In the genomic region with DNA sequence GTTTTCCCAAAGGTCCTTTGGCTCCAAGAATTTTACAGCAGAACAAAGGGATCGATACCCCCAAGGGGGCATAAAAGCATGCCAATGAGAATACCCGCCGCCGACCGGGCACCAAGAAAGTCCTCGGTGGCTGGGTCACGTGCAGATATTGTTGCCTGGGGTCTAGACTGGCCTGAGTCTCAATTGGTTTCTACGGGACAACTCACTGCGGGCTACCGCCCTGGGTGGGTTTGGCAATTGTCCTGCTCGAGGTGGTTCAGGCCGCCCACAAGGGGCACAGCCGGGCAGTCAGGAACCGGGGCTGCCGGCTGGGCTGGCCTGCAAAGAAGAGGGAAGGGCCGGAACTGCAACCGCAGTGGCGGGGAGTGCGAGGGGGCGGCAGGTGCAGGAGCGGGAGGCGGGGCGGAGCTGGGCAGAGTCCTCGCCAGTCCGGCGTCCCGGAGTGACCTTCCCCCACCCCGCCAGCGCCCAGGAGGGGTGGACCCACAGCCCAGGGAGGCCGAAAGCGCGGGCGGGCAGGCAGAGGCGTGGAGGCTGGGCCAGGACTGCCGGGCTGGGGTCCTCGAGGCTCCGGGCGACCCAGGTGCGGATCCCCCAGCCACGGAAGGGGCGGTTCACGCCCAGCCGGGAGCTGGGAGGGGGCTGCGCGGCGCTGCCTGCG, we compare ENCODE assay signal across 8 cellular contexts. TPM values are rescaled to one million over a fixed set of nuclear protein-coding genes. Genes with fewer than 3 reads are reported as not detected.
A peak's percentile ranks its signal among the peaks of the same experiment; 100 is the strongest.
DNase-seq lines count a peak whose midpoint lies in the region; ATAC-seq and TF ChIP-seq lines count a peak whose summit lies in the region.

No MANE protein-coding gene starts in this region.

- H2BK120ac ChIP-seq in H9 (ENCODE audit: low read depth, low read length, poor library complexity, severe bottlenecking) = no peak overlapping the region

- peak overlapping the region; percentile 69 for H3K18ac ChIP-seq in H9 (ENCODE audit: insufficient read length, low read depth, low read length)

- H3K4me2 ChIP-seq in H9 (ENCODE audit: insufficient read depth, insufficient read length, low read length) (peak overlapping the region; percentile 41), Loucy (ENCODE audit: low read depth, low read length, poor library complexity, severe bottlenecking) (peak overlapping the region; percentile 72)

- no peaks in the 10 kb centered on the region for H3K36me3 ChIP-seq in Loucy (ENCODE audit: insufficient read depth, low read length)
- H3K36me3 ChIP-seq in right lobe of liver = no peaks in the 10 kb centered on the region

- H4K91ac ChIP-seq in H9 (ENCODE audit: insufficient read length, low read depth, low read length) = no peak overlapping the region

- no peaks in the 10 kb centered on the region for H3K9me3 ChIP-seq in H9 (ENCODE audit: control insufficient read depth, low read depth, low read length)
- no peaks in the 10 kb centered on the region for H3K9me3 ChIP-seq in Loucy (ENCODE audit: insufficient read depth, low read depth, low read length)
- no peaks in the 10 kb centered on the region for H3K9me3 ChIP-seq in T-helper 17 cell (ENCODE audit: control insufficient read depth, low read length, poor library complexity, severe bottlenecking)
- H3K9me3 ChIP-seq in right lobe of liver = no peaks in the 10 kb centered on the region

- ATAC-seq in T-helper 17 cell (peak; percentile 6), right lobe of liver (peak; percentile 57 to 81 (median 68))

- no peak overlapping the region for H4K8ac ChIP-seq in H9 (replicated peaks; ENCODE audit: insufficient read length, low read depth, low read length)

- peak overlapping the region; percentile 85 for H3K4me3 ChIP-seq in Loucy (ENCODE audit: low read length, poor library complexity, severe bottlenecking)
- H3K4me3 ChIP-seq in coronary artery = peak overlapping the region; percentile 85
- H3K4me3 ChIP-seq in right lobe of liver = peak overlapping the region; percentile 60 to 86 (median 86)

- H4K5ac ChIP-seq in H9 (ENCODE audit: insufficient read length, low read depth, low read length) = no peak overlapping the region

- peak overlapping the region; percentile 78 for H3K4me3 Mint-ChIP-seq in activated T-cell treated with anti-CD3 and anti-CD28 coated beads, Interleukin-2, amount 50 U/mL, for 24 hours
- H3K4me3 Mint-ChIP-seq in H9 (peak overlapping the region; percentile 77 to 80), T-helper 17 cell (peak overlapping the region; percentile 95)
- peak overlapping the region; percentile 85 for H3K4me3 Mint-ChIP-seq in stimulated activated naive CD8-positive, alpha-beta T cell treated with anti-CD3 and anti-CD28 coated beads, Interleukin-15, Interleukin-2, amounts not matched to agents 100 ng/mL and 50 ng/mL, for 24 hours

- H4K20me1 ChIP-seq in H9 (ENCODE audit: control insufficient read depth, insufficient read depth, insufficient read length) (no peaks in the 10 kb centered on the region), Loucy (ENCODE audit: insufficient read depth, low read length, poor library complexity, severe bottlenecking) (peaks cover 16% of the 10 kb centered on the region)

- H3K4me1 ChIP-seq in H9 (ENCODE audit: insufficient read depth, low read length) (peaks cover 17% of the 10 kb centered on the region; the same call in 1 of the 2 replicates), Loucy (ENCODE audit: insufficient read depth, low read length, poor library complexity, severe bottlenecking) (peaks cover 43% of the 10 kb centered on the region), right lobe of liver (peaks cover 0 to 20% (median 5%) of the 10 kb centered on the region in 4 donors)

- H3K27me3 ChIP-seq in H9 (ENCODE audit: insufficient read depth, low read length) = no peaks in the 10 kb centered on the region
- H3K27me3 ChIP-seq in Loucy (ENCODE audit: insufficient read depth, low read length, poor library complexity, severe bottlenecking) = no peaks in the 10 kb centered on the region
- no peaks in the 10 kb centered on the region for H3K27me3 ChIP-seq in right lobe of liver

- H3K56ac ChIP-seq in H9 (ENCODE audit: insufficient read length, low read depth, low read length) = no peak overlapping the region

- H3K9ac ChIP-seq in H9 (ENCODE audit: extremely low read depth, insufficient read length, low read length) = peak overlapping the region; percentile 67
- peak overlapping the region; percentile 69 for H3K9ac ChIP-seq in Loucy (ENCODE audit: low read depth, low read length, poor library complexity, severe bottlenecking)

- H3K23ac ChIP-seq in H9 (ENCODE audit: insufficient read length, low read depth, low read length) = no peak overlapping the region

- H3T11ph ChIP-seq in H9 (ENCODE audit: low read length) = no peak overlapping the region

- peaks cover 11% of the 10 kb centered on the region for H3K23me2 ChIP-seq in H9 (ENCODE audit: insufficient read length, low read depth, low read length, poor library complexity, severe bottlenecking)

- H2BK5ac ChIP-seq in H9 (ENCODE audit: insufficient read length, low read length) = no peak overlapping the region

- TF ChIP-seq CTCF in H9 (conservative IDR thresholded peaks at IDR 0.05) = peak; percentile 23; the same call in 2 of the 3 replicates
- no peak; the same call in 1 of the 2 replicates for TF ChIP-seq CTCF in Loucy (conservative IDR thresholded peaks at IDR 0.05; ENCODE audit: low read length)
- no peak for TF ChIP-seq CTCF in coronary artery (IDR thresholded peaks at IDR 0.05)
- peak in 1 of 4 donors; percentile 16 for TF ChIP-seq CTCF in right lobe of liver (IDR thresholded peaks at IDR 0.05)

- TF ChIP-seq POLR2A in right lobe of liver (IDR thresholded peaks at IDR 0.05) = no peak

- DNase-seq in activated T-cell treated with anti-CD3 and anti-CD28 coated beads, Interleukin-2, amount 50 U/mL, for 24 hours = no peak
- no peak for DNase-seq in activated T-cell treated with anti-CD3 and anti-CD28 coated beads, Interleukin-2, amount 50 U/mL, for 1 hour
- DNase-seq in H9 (peak; percentile 88), T-helper 17 cell (peak in 2 of 3 donors; percentile 38 to 40), coronary artery (ENCODE audit: low spot score) (peak; percentile 82), right lobe of liver (peak; percentile 95 to 97 (median 95))

- no peak overlapping the region for H2AK5ac ChIP-seq in H9 (ENCODE audit: insufficient read length, low read length)

- H3K9me2 ChIP-seq in Loucy (replicated peaks; ENCODE audit: low read depth, low read length) = no peaks in the 10 kb centered on the region

- peaks cover 25% of the 10 kb centered on the region; the same call in 1 of the 2 replicates for H3K79me2 ChIP-seq in H9 (ENCODE audit: insufficient read depth, low read length)
- H3K79me2 ChIP-seq in Loucy (ENCODE audit: insufficient read depth, low read length) = peaks cover 32% of the 10 kb centered on the region

- no peak overlapping the region for H3K27ac Mint-ChIP-seq in activated T-cell treated with anti-CD3 and anti-CD28 coated beads, Interleukin-2, amount 50 U/mL, for 24 hours
- H3K27ac Mint-ChIP-seq in H9 (peak overlapping the region in 2 of 3 experiments; percentile 38 to 74; a peak in 3 of 7 replicates), T-helper 17 cell (no peak overlapping the region)
- no peak overlapping the region for H3K27ac Mint-ChIP-seq in stimulated activated naive CD8-positive, alpha-beta T cell treated with anti-CD3 and anti-CD28 coated beads, Interleukin-15, Interleukin-2, amounts not matched to agents 100 ng/mL and 50 ng/mL, for 24 hours

- H3K9me3 Mint-ChIP-seq in activated T-cell treated with anti-CD3 and anti-CD28 coated beads, Interleukin-2, amount 50 U/mL, for 24 hours = no peaks in the 10 kb centered on the region
- no peaks in the 10 kb centered on the region; a peak in 1 of 5 replicates for H3K9me3 Mint-ChIP-seq in H9
- no peaks in the 10 kb centered on the region for H3K9me3 Mint-ChIP-seq in stimulated activated naive CD8-positive, alpha-beta T cell treated with anti-CD3 and anti-CD28 coated beads, Interleukin-15, Interleukin-2, amounts not matched to agents 100 ng/mL and 50 ng/mL, for 24 hours

- no peaks in the 10 kb centered on the region for H3F3A ChIP-seq in Loucy (ENCODE audit: low read depth)

- no peaks in the 10 kb centered on the region for H3K79me1 ChIP-seq in H9 (ENCODE audit: insufficient read depth, low read depth, low read length, poor library complexity, severe bottlenecking)

- H2AFZ ChIP-seq in H9 (ENCODE audit: low read length) = no peak overlapping the region
- peak overlapping the region; percentile 91 for H2AFZ ChIP-seq in Loucy (ENCODE audit: low read length)

- H3K4me1 Mint-ChIP-seq in activated T-cell treated with anti-CD3 and anti-CD28 coated beads, Interleukin-2, amount 50 U/mL, for 24 hours (ENCODE audit: low read depth) = peaks cover 39% of the 10 kb centered on the region
- H3K4me1 Mint-ChIP-seq in H9 (peaks cover 52 to 55% of the 10 kb centered on the region in 2 experiments), T-helper 17 cell (peaks cover 30% of the 10 kb centered on the region)
- peaks cover 37% of the 10 kb centered on the region for H3K4me1 Mint-ChIP-seq in stimulated activated naive CD8-positive, alpha-beta T cell treated with anti-CD3 and anti-CD28 coated beads, Interleukin-15, Interleukin-2, amounts not matched to agents 100 ng/mL and 50 ng/mL, for 24 hours (ENCODE audit: low read depth)

- no peak overlapping the region for H2BK15ac ChIP-seq in H9 (ENCODE audit: low read depth, low read length)

- intact Hi-C loops in right lobe of liver (cut with DNase I) = no loop called here

- H2BK12ac ChIP-seq in H9 (ENCODE audit: insufficient read length, low read depth, low read length) = peak overlapping the region; percentile 84

- H3K4ac ChIP-seq in H9 (ENCODE audit: low read depth, low read length) = no peak overlapping the region

- peak overlapping the region; percentile 93 for H3K14ac ChIP-seq in H9 (ENCODE audit: insufficient read depth, low read length)

- WGBS in H9 (ENCODE audit: extremely low coverage, insufficient read length, low lambda C conversion rate) = no CpG with 5 or more reads among the region's 47 CpGs
- WGBS in right lobe of liver (ENCODE audit: insufficient coverage, low coverage, low lambda C conversion rate, missing lambda C conversion rate) = 0% methylated on average over 7 of the region's 47 CpGs

- no peak overlapping the region for H2BK20ac ChIP-seq in H9 (ENCODE audit: low read depth, low read length, poor library complexity, severe bottlenecking)

- H3K27ac ChIP-seq in H9 (ENCODE audit: insufficient read length, low read depth, low read length) (no peak overlapping the region), coronary artery (peak overlapping the region; percentile 80 to 90), right lobe of liver (peak overlapping the region; percentile 83 to 99 (median 97))

- H3K27me3 Mint-ChIP-seq in activated T-cell treated with anti-CD3 and anti-CD28 coated beads, Interleukin-2, amount 50 U/mL, for 24 hours = peaks cover 27% of the 10 kb centered on the region
- H3K27me3 Mint-ChIP-seq in H9 (ENCODE audit: low read depth) (peaks cover 5% of the 10 kb centered on the region), T-helper 17 cell (peaks cover 16% of the 10 kb centered on the region)
- H3K27me3 Mint-ChIP-seq in stimulated activated naive CD8-positive, alpha-beta T cell treated with anti-CD3 and anti-CD28 coated beads, Interleukin-15, Interleukin-2, amounts not matched to agents 100 ng/mL and 50 ng/mL, for 24 hours = peaks cover 17% of the 10 kb centered on the region

- H3K36me3 Mint-ChIP-seq in activated T-cell treated with anti-CD3 and anti-CD28 coated beads, Interleukin-2, amount 50 U/mL, for 24 hours (ENCODE audit: low read depth) = no peaks in the 10 kb centered on the region
- H3K36me3 Mint-ChIP-seq in H9 (ENCODE audit: insufficient read depth in 1 of 3, low read depth in 3 of 3) = peaks cover 0 to 4% (median 0%) of the 10 kb centered on the region in 3 experiments; a peak in 2 of 7 replicates
- H3K36me3 Mint-ChIP-seq in T-helper 17 cell (ENCODE audit: low read depth) = peaks cover 4% of the 10 kb centered on the region
- no peaks in the 10 kb centered on the region for H3K36me3 Mint-ChIP-seq in stimulated activated naive CD8-positive, alpha-beta T cell treated with anti-CD3 and anti-CD28 coated beads, Interleukin-15, Interleukin-2, amounts not matched to agents 100 ng/mL and 50 ng/mL, for 24 hours (ENCODE audit: low read depth)

RNA-seq across cellular contexts. Expression of gene ATP1B1, which starts 0.9 kb away (rescaled TPM):
- total RNA-seq in H9 (2021) = 42.2 and 44.4 TPM in 2 replicates
- total RNA-seq in T-helper 17 cell = 1 to 10 TPM; 3.5 to 7.1 TPM
- total RNA-seq in right lobe of liver = 10 to 100 TPM; 69.6 to 99.5 (median 78.5) TPM

Comparison
In these comparisons a context has a peak if more than half of its experiments do, and no peak if none do; other contexts are left out.
1. DNase-seq: peak in H9 (single experiment), T-helper 17 cell (2 of 3), coronary artery (single experiment) and right lobe of liver (3 of 3); none in activated T-cell treated with anti-CD3 and anti-CD28 coated beads, Interleukin-2, amount 50 U/mL, for 24 hours (single experiment) and activated T-cell treated with anti-CD3 and anti-CD28 coated beads, Interleukin-2, amount 50 U/mL, for 1 hour (single experiment).
2. H3K27ac Mint-ChIP-seq: peak in H9 (2 of 3); none in activated T-cell treated with anti-CD3 and anti-CD28 coated beads, Interleukin-2, amount 50 U/mL, for 24 hours (single experiment), T-helper 17 cell (single experiment) and stimulated activated naive CD8-positive, alpha-beta T cell treated with anti-CD3 and anti-CD28 coated beads, Interleukin-15, Interleukin-2, amounts not matched to agents 100 ng/mL and 50 ng/mL, for 24 hours (single experiment).
3. Peak in every context shown above with its lines, with median percentiles within 50 percentile points of each other: H3K4me3 Mint-ChIP-seq and H3K4me3 ChIP-seq.